ENCODE assay signal across 15 cellular contexts in the genomic region with DNA sequence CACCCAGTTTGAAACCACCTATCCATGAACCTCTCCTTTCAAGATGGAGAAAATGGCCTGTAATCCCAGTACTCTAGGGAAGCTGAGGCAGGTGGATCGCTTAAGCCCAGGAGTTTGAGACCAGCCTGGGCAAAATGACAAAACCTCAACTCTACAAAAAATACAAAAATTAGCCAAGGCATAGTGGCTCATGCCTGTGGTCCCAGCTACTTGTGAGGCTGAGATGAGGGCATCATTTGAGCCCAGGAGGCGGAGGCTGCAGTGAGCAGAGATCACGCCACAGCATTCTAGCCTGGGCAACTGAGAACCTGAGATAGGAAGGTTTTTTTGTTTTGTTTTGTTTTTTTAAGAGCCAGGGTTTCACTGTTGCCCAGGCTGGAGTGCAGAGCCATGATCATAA. TPM values are rescaled to one million over a fixed set of nuclear protein-coding genes. Genes with fewer than 3 reads are reported as not detected.
A peak's percentile ranks its signal among the peaks of the same experiment; 100 is the strongest.
DNase-seq lines count a peak whose midpoint lies in the region; ATAC-seq and TF ChIP-seq lines count a peak whose summit lies in the region.
"Had no signal": no experiment of that assay in that cellular context is flagged by ENCODE, and none has a peak within 500 bp of the region (broad histone marks: within the 10 kb centered on the region; RNA-seq: fewer than 3 reads in every experiment).

No MANE protein-coding gene starts in this region.

- no peak overlapping the region for H3K9ac ChIP-seq in GM23248

- peaks cover 100% of the 10 kb centered on the region for H3K79me2 ChIP-seq in OCI-LY7 (ENCODE audit: insufficient read depth, low read depth, low read length)
- H3K79me2 ChIP-seq in GM23248 (ENCODE audit: insufficient read depth), result peaks cover 100% of the 10 kb centered on the region

- H3K27me3 ChIP-seq in right atrium auricular region (no peaks in the 10 kb centered on the region), lower lobe of right lung (ENCODE audit: low read depth) (no peaks in the 10 kb centered on the region), upper lobe of left lung (no peaks in the 10 kb centered on the region), GM23248 (replicated peaks; ENCODE audit: insufficient read depth) (no peaks in the 10 kb centered on the region)
- H3K27me3 ChIP-seq: esophagus squamous epithelium had no signal

- H2AFZ ChIP-seq in OCI-LY7 (ENCODE audit: low read length), result no peak overlapping the region
- H2AFZ ChIP-seq in GM23248, result no peak overlapping the region

- H3K27ac ChIP-seq in right atrium auricular region, result peak overlapping the region; percentile 22 to 32
- peak overlapping the region; percentile 79 for H3K27ac ChIP-seq in OCI-LY7 (ENCODE audit: low read depth, low read length, poor library complexity, severe bottlenecking)
- H3K27ac ChIP-seq in lower lobe of right lung, result peak overlapping the region; percentile 87
- peak overlapping the region; percentile 88 to 98 (median 91) for H3K27ac ChIP-seq in upper lobe of left lung
- no peak overlapping the region for H3K27ac ChIP-seq in GM23248

- peaks cover 0 to 73% of the 10 kb centered on the region in 2 donors for H3K4me1 ChIP-seq in right atrium auricular region
- H3K4me1 ChIP-seq in OCI-LY7 (ENCODE audit: insufficient read depth, low read length, poor library complexity, severe bottlenecking), result peaks cover 70% of the 10 kb centered on the region
- peaks cover 77% of the 10 kb centered on the region for H3K4me1 ChIP-seq in lower lobe of right lung
- peaks cover 56 to 78% (median 70%) of the 10 kb centered on the region in 4 donors for H3K4me1 ChIP-seq in upper lobe of left lung
- H3K4me1 ChIP-seq in GM23248 (ENCODE audit: insufficient read depth), result peaks cover 10% of the 10 kb centered on the region; the same call in 1 of the 2 replicates

- no peak for TF ChIP-seq POLR2A in upper lobe of left lung (IDR thresholded peaks at IDR 0.05)

- 0 out of 2 replicates have a peak, but pooled peaks cover 12% of the 10 kb centered on the region for H3F3A ChIP-seq in GM23248 (ENCODE audit: insufficient read depth)

- TF ChIP-seq CTCF in right atrium auricular region (IDR thresholded peaks at IDR 0.05) (no peak), OCI-LY7 (conservative IDR thresholded peaks at IDR 0.05; ENCODE audit: low read length) (no peak), lower lobe of right lung (IDR thresholded peaks at IDR 0.05) (no peak), upper lobe of left lung (IDR thresholded peaks at IDR 0.05) (no peak)

- H3K9me3 ChIP-seq in right atrium auricular region (no peaks in the 10 kb centered on the region), OCI-LY7 (ENCODE audit: low read length) (no peaks in the 10 kb centered on the region), lower lobe of right lung (no peaks in the 10 kb centered on the region), upper lobe of left lung (no peaks in the 10 kb centered on the region), GM23248 (ENCODE audit: low read depth) (no peaks in the 10 kb centered on the region)
- H3K9me3 ChIP-seq: esophagus squamous epithelium had no signal

- CTCF ChIA-PET in OCI-LY7 (lab: Charles Lee; ENCODE audit: unreplicated experiment), result no interaction called here

- H3K9me2 ChIP-seq in OCI-LY7 (ENCODE audit: insufficient read depth, low read length), result no peaks in the 10 kb centered on the region
- H3K9me2 ChIP-seq in GM23248 (ENCODE audit: insufficient read depth), result no peaks in the 10 kb centered on the region

- peaks cover 7% of the 10 kb centered on the region for H3K36me3 ChIP-seq in right atrium auricular region
- peaks cover 67% of the 10 kb centered on the region for H3K36me3 ChIP-seq in OCI-LY7 (ENCODE audit: insufficient read depth, low read length)
- no peaks in the 10 kb centered on the region for H3K36me3 ChIP-seq in lower lobe of right lung
- no peaks in the 10 kb centered on the region for H3K36me3 ChIP-seq in upper lobe of left lung
- no peaks in the 10 kb centered on the region for H3K36me3 ChIP-seq in GM23248 (ENCODE audit: low read depth)

- TF ChIP-seq EP300 in upper lobe of left lung (IDR thresholded peaks at IDR 0.05), result no peak

- DNase-seq in right atrium auricular region (ENCODE audit: low spot score), result no peak
- no peak for DNase-seq in left cardiac atrium
- DNase-seq in OCI-LY7 (ENCODE audit: low spot score), result no peak
- DNase-seq in lower lobe of right lung, result no peak
- DNase-seq in upper lobe of left lung, result no peak
- DNase-seq in GM23248, result no peak
- DNase-seq: activated CD4-positive, alpha-beta memory T cell treated with anti-CD3 and anti-CD28 coated beads for 36 hours; DMS153; esophagus squamous epithelium; natural killer cell; NCI-H1092 treated with DMSO at 0.1 percent for 48 hours; NCI-H2171 treated with DMSO at 0.1 percent for 48 hours; SHP77 treated with DMSO at 0.1 percent for 48 hours had no signal

- H3K4me2 ChIP-seq in OCI-LY7 (ENCODE audit: low read length) (peak overlapping the region; percentile 98), GM23248 (ENCODE audit: unreplicated experiment) (no peak overlapping the region)

- intact Hi-C loops in left cardiac atrium (cut with DNase I) (no loop called here), OCI-LY7 (cut with micrococcal nuclease; ENCODE audit: unreplicated experiment) (no loop called here), lower lobe of right lung (cut with DNase I) (no loop called here)

- in situ Hi-C loops in GM23248 (cut with MboI), result no loop called here

- H3K4me3 ChIP-seq in right atrium auricular region (no peak overlapping the region), OCI-LY7 (ENCODE audit: low read depth, low read length, poor library complexity, severe bottlenecking) (peak overlapping the region; percentile 56), lower lobe of right lung (no peak overlapping the region), upper lobe of left lung (peak overlapping the region in 1 of 4 donors; percentile 1), GM23248 (no peak overlapping the region)

- ATAC-seq in left cardiac atrium, result no peak
- ATAC-seq in lower lobe of right lung, result no peak
- ATAC-seq in upper lobe of left lung (ENCODE audit: low FRiP score in 2 of 2), result no peak
- no peak for ATAC-seq in GM19035 (IDR thresholded peaks at IDR 0.05; ENCODE audit: unreplicated experiment)
- ATAC-seq in HG02981 (IDR thresholded peaks at IDR 0.05; ENCODE audit: unreplicated experiment), result no peak

- peaks cover 42% of the 10 kb centered on the region for H4K20me1 ChIP-seq in OCI-LY7 (ENCODE audit: insufficient read depth, low read length)
- peaks cover 29% of the 10 kb centered on the region for H4K20me1 ChIP-seq in GM23248 (ENCODE audit: insufficient read depth)

- POLR2A ChIA-PET in OCI-LY7 (lab: Charles Lee), result interaction anchor here (0.6 kb wide), 2 partner anchors 95 to 644 kb away, joined by 3 to 4 read pairs; no protein-coding TSS in a partner anchor

- 80 to 91% methylated on average over 3 of the region's 3 CpGs for WGBS in upper lobe of left lung, 2 donors
- 96 to 98% methylated on average over 3 of the region's 3 CpGs for WGBS in GM23248 (ENCODE audit: low coverage in 1 of 2, low lambda C conversion rate in 2 of 2, missing lambda C conversion rate in 2 of 2), 2 experiments

- no TSS peak for BruUV-seq in OCI-LY7 (replicated peaks; lab: Mats Ljungman, UMichigan)

RNA-seq across cellular contexts. Expression of a gene that starts 5.4 kb away (rescaled TPM):
- total RNA-seq in right atrium auricular region, result 10 to 100 TPM; 48.8 to 62.8 TPM
- 10 to 100 TPM; 91.0 to 92.4 TPM for total RNA-seq in left cardiac atrium
- 248 and 325 TPM in 2 replicates for total RNA-seq in OCI-LY7 (2014; rRNA removed; shearing (Covaris generic))
- total RNA-seq in OCI-LY7 (2022), result 386 and 415 TPM in 2 replicates
- total RNA-seq in lower lobe of right lung, result 437 TPM
- total RNA-seq in upper lobe of left lung, result 100 to 1,000 TPM; 402 to 605 (median 482) TPM
- total RNA-seq in GM23248 (2014; rRNA removed; shearing (Covaris generic)), result 239 and 256 TPM in 2 replicates
- 129 and 134 TPM in 2 replicates for polyA plus RNA-seq in GM23248 (2016; fragmentation: Nextera tagmentation; extraction: Ambion mirVana)
